8 cellular contexts compared by ENCODE assay signal in genomic region chr17:52106638-52107261, GRCh38. TPM values are rescaled to one million over a fixed set of nuclear protein-coding genes. Genes with fewer than 3 reads are reported as not detected.
DNase-seq lines count a peak whose midpoint lies in the region; ATAC-seq and TF ChIP-seq lines count a peak whose summit lies in the region.

No MANE protein-coding gene starts in this region.

- CTCF ChIA-PET in Caco-2 (lab: Charles Lee), result interaction anchor here (0.9 to 1.9 kb wide), 4 partner anchors 64 to 342 kb away, joined by 4 to 39 read pairs (median 5); no protein-coding TSS in a partner anchor

- H3K27ac ChIP-seq in psoas muscle, result no peak overlapping the region

- H3K9me3 Mint-ChIP-seq in Caco-2 (ENCODE audit: unreplicated experiment), result no peaks in the 10 kb centered on the region

- no peaks in the 10 kb centered on the region for H3K4me1 ChIP-seq in Caco-2
- no peaks in the 10 kb centered on the region for H3K4me1 ChIP-seq in psoas muscle

- H3K27me3 ChIP-seq in Caco-2 (replicated peaks; ENCODE audit: control insufficient read depth, insufficient read depth, low read length) (no peaks in the 10 kb centered on the region), psoas muscle (ENCODE audit: insufficient read depth in 3 of 3, low read length in 2 of 3) (no peaks in the 10 kb centered on the region)

- POLR2A ChIA-PET in Caco-2 (lab: Charles Lee), result no interaction called here

- DNase-seq in Caco-2 (peak in 1 of 2 experiments; percentile 54), NCI-H2029 treated with DMSO at 0.1 percent for 48 hours (lab: John Stamatoyannopoulos, UW) (peak; percentile 50), foreskin fibroblast (peak in 1 of 2 donors; percentile 19), psoas muscle (peak in 1 of 2 donors; percentile 18)
- peak; percentile 14 for DNase-seq in activated CD4-positive, alpha-beta T cell treated with anti-CD3 and anti-CD28 coated beads, Interleukin-2, amount 50 U/mL, for 1 hour

- no peak overlapping the region for H3K4me3 ChIP-seq in Caco-2 (ENCODE audit: low read depth, low read length)
- no peak overlapping the region for H3K4me3 ChIP-seq in foreskin fibroblast (ENCODE audit: low read depth in 1 of 2, low read length in 2 of 2)
- H3K4me3 ChIP-seq in psoas muscle, result no peak overlapping the region

- H3K36me3 Mint-ChIP-seq in Caco-2 (ENCODE audit: insufficient read depth, unreplicated experiment), result no peaks in the 10 kb centered on the region

- H3K36me3 ChIP-seq in Caco-2 (ENCODE audit: control insufficient read depth, insufficient read depth, low read length) (no peaks in the 10 kb centered on the region), psoas muscle (ENCODE audit: insufficient read depth in 1 of 2, low read depth in 1 of 2) (no peaks in the 10 kb centered on the region)

- BruUV-seq in Caco-2 (replicated peaks; lab: Mats Ljungman, UMichigan), result no TSS peak

- no peak overlapping the region for H3K27ac Mint-ChIP-seq in Caco-2 (ENCODE audit: unreplicated experiment)

- ATAC-seq in GM19397 (IDR thresholded peaks at IDR 0.05; ENCODE audit: unreplicated experiment) (peak; percentile 64), psoas muscle (no peak), GM18498 (IDR thresholded peaks at IDR 0.05; ENCODE audit: unreplicated experiment) (no peak), HG03135 (IDR thresholded peaks at IDR 0.05; ENCODE audit: unreplicated experiment) (no peak)

- H3K9me3 ChIP-seq in Caco-2, result no peaks in the 10 kb centered on the region
- no peaks in the 10 kb centered on the region for H3K9me3 ChIP-seq in psoas muscle

- H3K4me3 Mint-ChIP-seq in Caco-2 (ENCODE audit: unreplicated experiment), result no peak overlapping the region

- TF ChIP-seq CTCF in Caco-2 (IDR thresholded peaks at IDR 0.05; ENCODE audit: insufficient read depth in 1 of 2, low read depth in 1 of 2, low read length in 1 of 2, severe bottlenecking in 1 of 2, unreplicated experiment in 1 of 2) (peak; percentile 70 to 89), foreskin fibroblast (IDR thresholded peaks at IDR 0.05; ENCODE audit: low read depth, low read length) (peak; percentile 57), psoas muscle (IDR thresholded peaks at IDR 0.05) (peak; percentile 79)

- intact Hi-C loops in Caco-2 (cut with micrococcal nuclease; ENCODE audit: unreplicated experiment) (loop anchor here (1.0 to 10.0 kb wide), 4 partner anchors 162 to 736 kb away; no protein-coding TSS in a partner anchor), psoas muscle (cut with DNase I) (loop anchor here (5.0 to 10.0 kb wide), 3 partner anchors 342 to 732 kb away; no protein-coding TSS in a partner anchor)

- H3K4me1 Mint-ChIP-seq in Caco-2 (ENCODE audit: low read depth, unreplicated experiment), result no peaks in the 10 kb centered on the region

- WGBS in psoas muscle, 3 donors, result 45 to 48% (median 47%) methylated on average over 7 of the region's 7 CpGs

- peaks cover 3% of the 10 kb centered on the region for H3K27me3 Mint-ChIP-seq in Caco-2 (ENCODE audit: insufficient read depth, unreplicated experiment)

RNA-seq across cellular contexts. Expression of gene CA10, which starts 51.8 kb away (rescaled TPM):
- total RNA-seq in Caco-2 (2022), result not detected in 2 replicates
- not detected for total RNA-seq in psoas muscle
- under 1 TPM in 2 of 3 donors, not detected in 1; 0.03 to 0.04 TPM for polyA plus RNA-seq in psoas muscle
